8 cellular contexts compared by ENCODE assay signal in genomic region chr3:153165211-153165815, GRCh38. TPM values are rescaled to one million over a fixed set of nuclear protein-coding genes. Genes with fewer than 3 reads are reported as not detected.
DNase-seq lines count a peak whose midpoint lies in the region; ATAC-seq, FAIRE-seq and TF ChIP-seq lines count a peak whose summit lies in the region.

No MANE protein-coding gene starts in this region.

- H3K4me3 ChIP-seq in AG04450 (ENCODE audit: low read depth, low read length) (peak overlapping the region; percentile 98), kidney epithelial cell (ENCODE audit: low read depth, low read length) (no peak overlapping the region), small intestine (ENCODE audit: low read depth in 1 of 2, low read length in 2 of 2) (no peak overlapping the region), neuronal stem cell (ENCODE audit: low read length in 2 of 2) (no peak overlapping the region)

- no peak overlapping the region for H4K91ac ChIP-seq in neuronal stem cell (ENCODE audit: low read depth, low read length, poor library complexity)

- CTCF ChIA-PET in AG04450 (lab: Charles Lee) = interaction anchor here (0.6 to 2.7 kb wide), 17 partner anchors 15 to 605 kb away, joined by 3 to 16 read pairs (median 3); no protein-coding TSS in a partner anchor

- H3K27ac ChIP-seq in AG04450 (ENCODE audit: low read depth, low read length) (no peak overlapping the region), small intestine (ENCODE audit: low read depth in 1 of 2, low read length in 1 of 2) (no peak overlapping the region), neuronal stem cell (replicated peaks; ENCODE audit: low read length) (no peak overlapping the region)

- no peak overlapping the region for H4K8ac ChIP-seq in neuronal stem cell (ENCODE audit: low read depth, low read length)

- H3K4me1 Mint-ChIP-seq in activated T-helper 1 cell treated with anti-CD3 and anti-CD28 coated beads, Interleukin-12 subunit alpha, Interleukin-12 subunit beta, Interleukin-2, Interleukin-4 antibody, amounts not matched to agents 30 ng/mL and 10 ng/mL and 1 ng/mL, durations not matched to agents 14 hours and 24 hours and 36 hours (ENCODE audit: low read depth) = peaks cover 52% of the 10 kb centered on the region

- DNase-seq in AG04450 (ENCODE audit: low read depth, low spot score) (no peak), HCEC 1CT (peak; percentile 33), kidney epithelial cell (ENCODE audit: low read depth) (no peak), SHP77 treated with DMSO at 0.1 percent for 48 hours (lab: John Stamatoyannopoulos, UW) (no peak), small intestine (no peak), neuronal stem cell (ENCODE audit: low spot score) (no peak)
- no peak for DNase-seq in activated T-helper 1 cell treated with anti-CD3 and anti-CD28 coated beads, Interleukin-12 subunit alpha, Interleukin-12 subunit beta, Interleukin-2, Interleukin-4 antibody, amounts not matched to agents 30 ng/mL and 10 ng/mL and 1 ng/mL, durations not matched to agents 14 hours and 24 hours and 36 hours (ENCODE audit: low spot score)

- H2AFZ ChIP-seq in neuronal stem cell (ENCODE audit: low read length) = no peak overlapping the region

- POLR2A ChIA-PET in AG04450 (lab: Yijun Ruan, JAX) = no interaction called here

- peak; percentile 47 for TF ChIP-seq CTCF in AG04450 (IDR thresholded peaks at IDR 0.05; ENCODE audit: low read depth, low read length)
- peak; percentile 33 for TF ChIP-seq CTCF in kidney epithelial cell (IDR thresholded peaks at IDR 0.05; ENCODE audit: insufficient read depth, low read length, poor library complexity, severe bottlenecking)

- no peak for FAIRE-seq in small intestine (lab: Jason Lieb, UNC)

- H2BK15ac ChIP-seq in neuronal stem cell (ENCODE audit: low read length) = no peak overlapping the region

- no peak for ATAC-seq in GM19452 (IDR thresholded peaks at IDR 0.05; ENCODE audit: unreplicated experiment)

- peaks cover 8% of the 10 kb centered on the region for H3K79me1 ChIP-seq in neuronal stem cell (ENCODE audit: low read depth, low read length)

- H3K4me1 ChIP-seq in small intestine (ENCODE audit: control insufficient read depth in 2 of 2, insufficient read depth in 1 of 2, low read depth in 1 of 2, low read length in 1 of 2) = peaks cover 0 to 8% of the 10 kb centered on the region in 2 donors
- peaks cover 2% of the 10 kb centered on the region in 2 donors for H3K4me1 ChIP-seq in neuronal stem cell (ENCODE audit: control insufficient read depth in 2 of 2, insufficient read depth in 1 of 2, low read depth in 1 of 2, low read length in 2 of 2)

- intact Hi-C loops in activated T-helper 1 cell treated with anti-CD3 and anti-CD28 coated beads, Interleukin-12 subunit alpha, Interleukin-12 subunit beta, Interleukin-2, Interleukin-4 antibody, amounts not matched to agents 30 ng/mL and 10 ng/mL and 1 ng/mL, durations not matched to agents 14 hours and 24 hours and 36 hours (cut with micrococcal nuclease) = loop anchor here (10.0 kb wide), 2 partner anchors 429 to 1961 kb away; partner anchors contain the start of gene GPR171

- H3K18ac ChIP-seq in neuronal stem cell (ENCODE audit: low read length) = no peak overlapping the region

- peaks cover 21% of the 10 kb centered on the region for H3K36me3 Mint-ChIP-seq in activated T-helper 1 cell treated with anti-CD3 and anti-CD28 coated beads, Interleukin-12 subunit alpha, Interleukin-12 subunit beta, Interleukin-2, Interleukin-4 antibody, amounts not matched to agents 30 ng/mL and 10 ng/mL and 1 ng/mL, durations not matched to agents 14 hours and 24 hours and 36 hours (ENCODE audit: low read depth)

- H3K9ac ChIP-seq in neuronal stem cell (ENCODE audit: low read depth, low read length, poor library complexity) = no peak overlapping the region

- no peak overlapping the region for H3K14ac ChIP-seq in neuronal stem cell (ENCODE audit: low read length)

- H3K27ac Mint-ChIP-seq in activated T-helper 1 cell treated with anti-CD3 and anti-CD28 coated beads, Interleukin-12 subunit alpha, Interleukin-12 subunit beta, Interleukin-2, Interleukin-4 antibody, amounts not matched to agents 30 ng/mL and 10 ng/mL and 1 ng/mL, durations not matched to agents 14 hours and 24 hours and 36 hours = peak overlapping the region; percentile 27

- peak overlapping the region; percentile 90 for H3K4me3 Mint-ChIP-seq in activated T-helper 1 cell treated with anti-CD3 and anti-CD28 coated beads, Interleukin-12 subunit alpha, Interleukin-12 subunit beta, Interleukin-2, Interleukin-4 antibody, amounts not matched to agents 30 ng/mL and 10 ng/mL and 1 ng/mL, durations not matched to agents 14 hours and 24 hours and 36 hours

- H3K4me2 ChIP-seq in neuronal stem cell (ENCODE audit: insufficient read depth, low read length, poor library complexity, severe bottlenecking) = no peak overlapping the region

- H3K9me3 Mint-ChIP-seq in activated T-helper 1 cell treated with anti-CD3 and anti-CD28 coated beads, Interleukin-12 subunit alpha, Interleukin-12 subunit beta, Interleukin-2, Interleukin-4 antibody, amounts not matched to agents 30 ng/mL and 10 ng/mL and 1 ng/mL, durations not matched to agents 14 hours and 24 hours and 36 hours = no peaks in the 10 kb centered on the region

- H3K27me3 ChIP-seq in AG04450 (ENCODE audit: control insufficient read depth, insufficient read depth, low read length) (no peaks in the 10 kb centered on the region), kidney epithelial cell (ENCODE audit: control insufficient read depth, insufficient read depth, low read length) (no peaks in the 10 kb centered on the region), small intestine (ENCODE audit: control insufficient read depth in 2 of 2, insufficient read depth in 2 of 2, low read length in 2 of 2) (no peaks in the 10 kb centered on the region), neuronal stem cell (ENCODE audit: control insufficient read depth in 3 of 3, insufficient read depth in 3 of 3, low read depth in 1 of 3, low read length in 3 of 3) (no peaks in the 10 kb centered on the region)

- no peak overlapping the region for H3K23ac ChIP-seq in neuronal stem cell (ENCODE audit: low read depth, low read length, poor library complexity)

- H2AK5ac ChIP-seq in neuronal stem cell (ENCODE audit: low read depth, low read length) = no peak overlapping the region

- no peak overlapping the region for H3K4ac ChIP-seq in neuronal stem cell (ENCODE audit: low read length)

- no peak overlapping the region for H2BK12ac ChIP-seq in neuronal stem cell (ENCODE audit: low read length)

- H3K36me3 ChIP-seq in kidney epithelial cell (ENCODE audit: control insufficient read depth, insufficient read depth, low read length) (no peaks in the 10 kb centered on the region), small intestine (ENCODE audit: control insufficient read depth in 2 of 2, insufficient read depth in 2 of 2, low read length in 2 of 2) (no peaks in the 10 kb centered on the region), neuronal stem cell (replicated peaks in 1 of 2; ENCODE audit: control insufficient read depth in 2 of 2, insufficient read depth in 2 of 2, low read length in 2 of 2) (peaks cover 0 to 7% of the 10 kb centered on the region in 2 donors)

- H3K27me3 Mint-ChIP-seq in activated T-helper 1 cell treated with anti-CD3 and anti-CD28 coated beads, Interleukin-12 subunit alpha, Interleukin-12 subunit beta, Interleukin-2, Interleukin-4 antibody, amounts not matched to agents 30 ng/mL and 10 ng/mL and 1 ng/mL, durations not matched to agents 14 hours and 24 hours and 36 hours (ENCODE audit: insufficient read depth) = no peaks in the 10 kb centered on the region

- H2BK120ac ChIP-seq in neuronal stem cell (ENCODE audit: low read depth, low read length) = no peak overlapping the region

- H3K9me3 ChIP-seq in AG04450 (ENCODE audit: control insufficient read depth, insufficient read depth, low read length) (no peaks in the 10 kb centered on the region; the same call in 1 of the 2 replicates), small intestine (ENCODE audit: control insufficient read depth, low read depth) (no peaks in the 10 kb centered on the region), neuronal stem cell (replicated peaks in 1 of 2; ENCODE audit: control insufficient read depth in 2 of 2, insufficient read depth in 1 of 2, low read depth in 1 of 2, low read length in 2 of 2) (no peaks in the 10 kb centered on the region)

- H2BK5ac ChIP-seq in neuronal stem cell (ENCODE audit: low read length) = no peak overlapping the region

RNA-seq across cellular contexts. Expression of gene RAP2B, which starts 3.3 kb away (rescaled TPM):
- polyA plus RNA-seq in AG04450 (2011; rRNA removed) (8.4 and 8.8 TPM in 2 replicates), small intestine (1 to 10 TPM; 2.0 to 3.3 (median 2.2) TPM)
- polyA minus RNA-seq in AG04450 (2011; rRNA and poly(A)+ RNA removed) = 18.3 and 18.9 TPM in 2 replicates
- total RNA-seq in activated T-helper 1 cell treated with anti-CD3 and anti-CD28 coated beads, Interleukin-12 subunit alpha, Interleukin-12 subunit beta, Interleukin-2, Interleukin-4 antibody, amounts not matched to agents 30 ng/mL and 10 ng/mL and 1 ng/mL, durations not matched to agents 14 hours and 24 hours and 36 hours = 15.4 and 16.0 TPM in 2 replicates
- total RNA-seq in kidney epithelial cell = 43.6 and 45.1 TPM in 2 replicates
- 13.0 TPM for polyA plus RNA-seq in neuronal stem cell (2013, experiment 1 of 2)
- polyA plus RNA-seq in neuronal stem cell (2013, experiment 2 of 2) = 13.3 TPM
